1 cellular context compared by ENCODE assay signal in the genomic region with DNA sequence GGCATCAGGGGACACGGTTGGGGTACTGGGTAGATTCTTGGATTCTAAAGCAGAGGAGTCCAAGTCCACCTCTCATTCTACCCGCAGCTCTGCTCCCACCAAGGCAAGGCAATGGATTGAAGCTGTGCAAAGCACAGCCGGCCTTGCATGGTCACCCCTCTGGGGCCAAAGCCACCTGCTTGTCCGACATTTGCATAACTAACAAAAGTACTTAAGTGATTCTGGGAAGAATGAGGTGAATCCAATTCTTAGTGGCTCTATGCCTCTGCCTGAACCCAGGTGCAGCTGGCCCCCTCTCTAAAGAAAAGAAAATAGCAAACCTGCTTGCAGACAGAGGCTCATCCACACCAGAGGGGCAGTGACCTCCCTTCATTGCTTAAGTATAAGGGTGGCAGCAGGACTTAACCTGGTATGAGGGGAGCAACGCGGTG.
TF ChIP-seq lines count a peak whose summit lies in the region.

No MANE protein-coding gene starts in this region.

TF ChIP-seq in H1, 55 proteins besides CTCF, POLR2A, EP300 and RAD21 (continued from another document):
- TF ChIP-seq CTBP2 (IDR thresholded peaks at IDR 0.05; ENCODE audit: borderline replicate concordance, insufficient read depth, insufficient read length, low read length) (peak; percentile 91), SUZ12 (IDR thresholded peaks at IDR 0.05; ENCODE audit: low read length) (no peak), HDAC2 (IDR thresholded peaks at IDR 0.05; ENCODE audit: borderline replicate concordance in 1 of 2, low read depth in 2 of 2, low read length in 2 of 2) (no peak; a peak in 1 of 4 replicates), POU5F1 (IDR thresholded peaks at IDR 0.05; ENCODE audit: low read depth, low read length) (peak; percentile 79; the same call in 1 of the 2 replicates), BCL11A (IDR thresholded peaks at IDR 0.05; ENCODE audit: low read depth in 2 of 2, low read length in 2 of 2) (peak in 1 of 2 experiments; percentile 30), RXRA (IDR thresholded peaks at IDR 0.05; ENCODE audit: insufficient read depth, low read depth, low read length) (no peak), KDM5A (IDR thresholded peaks at IDR 0.05; ENCODE audit: low read length) (no peak), SP1 (IDR thresholded peaks at IDR 0.05; ENCODE audit: low read depth, low read length) (peak; percentile 86), BACH1 (IDR thresholded peaks at IDR 0.05; ENCODE audit: low read length) (no peak), YY1 (IDR thresholded peaks at IDR 0.05; ENCODE audit: low read depth, low read length) (peak; percentile 37; the same call in 1 of the 2 replicates), TEAD4 (IDR thresholded peaks at IDR 0.05; ENCODE audit: low read depth, low read length) (0 out of 2 replicates have a peak, but pooled peaks have one; percentile 27), TCF12 (IDR thresholded peaks at IDR 0.05; ENCODE audit: low read depth, low read length) (peak; percentile 100), NANOG (IDR thresholded peaks at IDR 0.05; ENCODE audit: insufficient read depth, low read depth, low read length, poor library complexity, severe bottlenecking) (peak; percentile 98), CHD2 (IDR thresholded peaks at IDR 0.05; ENCODE audit: low read length) (0 out of 2 replicates have a peak, but pooled peaks have one; percentile 50), SRF (IDR thresholded peaks at IDR 0.05; ENCODE audit: low read depth, low read length) (no peak), PHF8 (conservative IDR thresholded peaks at IDR 0.05; ENCODE audit: low read depth, low read length) (peak; percentile 14; the same call in 1 of the 2 replicates), SIN3A (conservative IDR thresholded peaks at IDR 0.05 in 1 of 2, IDR thresholded peaks at IDR 0.05 in 1 of 2; ENCODE audit: low read depth in 1 of 2, low read length in 2 of 2) (0 out of 4 replicates have a peak, but pooled peaks of 1 of the 2 experiments have one; percentile 37), CEBPB (IDR thresholded peaks at IDR 0.05; ENCODE audit: low read depth, low read length) (no peak), GABPA (IDR thresholded peaks at IDR 0.05; ENCODE audit: borderline replicate concordance, insufficient read depth, low read length) (no peak), TAF1 (IDR thresholded peaks at IDR 0.05; ENCODE audit: low read depth, low read length) (peak; percentile 82)
- TF ChIP-seq, protein P1, sequence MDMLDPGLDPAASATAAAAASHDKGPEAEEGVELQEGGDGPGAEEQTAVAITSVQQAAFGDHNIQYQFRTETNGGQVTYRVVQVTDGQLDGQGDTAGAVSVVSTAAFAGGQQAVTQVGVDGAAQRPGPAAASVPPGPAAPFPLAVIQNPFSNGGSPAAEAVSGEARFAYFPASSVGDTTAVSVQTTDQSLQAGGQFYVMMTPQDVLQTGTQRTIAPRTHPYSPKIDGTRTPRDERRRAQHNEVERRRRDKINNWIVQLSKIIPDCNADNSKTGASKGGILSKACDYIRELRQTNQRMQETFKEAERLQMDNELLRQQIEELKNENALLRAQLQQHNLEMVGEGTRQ (IDR thresholded peaks at IDR 0.05; ENCODE audit: low read length) = no peak
- TF ChIP-seq, protein P2, sequence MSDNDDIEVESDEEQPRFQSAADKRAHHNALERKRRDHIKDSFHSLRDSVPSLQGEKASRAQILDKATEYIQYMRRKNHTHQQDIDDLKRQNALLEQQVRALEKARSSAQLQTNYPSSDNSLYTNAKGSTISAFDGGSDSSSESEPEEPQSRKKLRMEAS (IDR thresholded peaks at IDR 0.05) = peak; percentile 35; the same call in 1 of the 2 replicates
